ENCODE assay signal across 13 cellular contexts in genomic region chr7:144824360-144824759, GRCh38. TPM values are rescaled to one million over a fixed set of nuclear protein-coding genes. Genes with fewer than 3 reads are reported as not detected.
DNase-seq lines count a peak whose midpoint lies in the region; FAIRE-seq and TF ChIP-seq lines count a peak whose summit lies in the region.
"Had no signal": no experiment of that assay in that cellular context is flagged by ENCODE, and none has a peak within 500 bp of the region (broad histone marks: within the 10 kb centered on the region; RNA-seq: fewer than 3 reads in every experiment).

No MANE protein-coding gene starts in this region.

- H3K4me1 Mint-ChIP-seq in Caco-2 (ENCODE audit: low read depth, unreplicated experiment), result peaks cover 34% of the 10 kb centered on the region
- peaks cover 48% of the 10 kb centered on the region for H3K4me1 Mint-ChIP-seq in chondrocyte (ENCODE audit: low read depth)
- peaks cover 57% of the 10 kb centered on the region for H3K4me1 Mint-ChIP-seq in mesothelial cell of epicardium
- no peaks in the 10 kb centered on the region for H3K4me1 Mint-ChIP-seq in glutamatergic neuron (ENCODE audit: low read depth, unreplicated experiment)

- H3K4me3 Mint-ChIP-seq in Caco-2 (ENCODE audit: unreplicated experiment) (no peak overlapping the region), chondrocyte (ENCODE audit: unreplicated experiment) (no peak overlapping the region), mesothelial cell of epicardium (no peak overlapping the region), glutamatergic neuron (ENCODE audit: unreplicated experiment) (no peak overlapping the region)
- H3K4me3 Mint-ChIP-seq: activated T-cell treated with anti-CD3 and anti-CD28 coated beads, Interleukin-2, amount 50 U/mL, for 24 hours had no signal

- H3K4me1 ChIP-seq in Caco-2 (peaks cover 82% of the 10 kb centered on the region), suprapubic skin (peaks cover 7% of the 10 kb centered on the region)

- H3K27ac Mint-ChIP-seq in Caco-2 (ENCODE audit: unreplicated experiment), result peak overlapping the region; percentile 50
- H3K27ac Mint-ChIP-seq in chondrocyte (ENCODE audit: unreplicated experiment), result peak overlapping the region; percentile 78
- peak overlapping the region; percentile 84 for H3K27ac Mint-ChIP-seq in mesothelial cell of epicardium
- H3K27ac Mint-ChIP-seq in glutamatergic neuron (ENCODE audit: unreplicated experiment), result no peak overlapping the region
- H3K27ac Mint-ChIP-seq: activated T-cell treated with anti-CD3 and anti-CD28 coated beads, Interleukin-2, amount 50 U/mL, for 24 hours had no signal

- no TSS peak for BruUV-seq in Caco-2 (replicated peaks; lab: Mats Ljungman, UMichigan)

- H3K4me3 ChIP-seq in Caco-2 (ENCODE audit: low read depth, low read length) (no peak overlapping the region), suprapubic skin (no peak overlapping the region)
- H3K4me3 ChIP-seq: dorsolateral prefrontal cortex, pancreas had no signal

- no peak for TF ChIP-seq POLR2A in suprapubic skin (IDR thresholded peaks at IDR 0.05)

- H3K36me3 ChIP-seq in Caco-2 (ENCODE audit: control insufficient read depth, insufficient read depth, low read length) (no peaks in the 10 kb centered on the region), suprapubic skin (no peaks in the 10 kb centered on the region)
- H3K36me3 ChIP-seq: pancreas had no signal

- H3K9me3 ChIP-seq in Caco-2 (peaks cover 14% of the 10 kb centered on the region; the same call in 1 of the 2 replicates), suprapubic skin (no peaks in the 10 kb centered on the region)
- H3K9me3 ChIP-seq: pancreas had no signal

- H3K9me3 Mint-ChIP-seq in Caco-2 (ENCODE audit: unreplicated experiment) (no peaks in the 10 kb centered on the region), chondrocyte (ENCODE audit: low read depth) (no peaks in the 10 kb centered on the region), mesothelial cell of epicardium (no peaks in the 10 kb centered on the region), glutamatergic neuron (ENCODE audit: unreplicated experiment) (no peaks in the 10 kb centered on the region)
- H3K9me3 Mint-ChIP-seq: activated T-cell treated with anti-CD3 and anti-CD28 coated beads, Interleukin-2, amount 50 U/mL, for 24 hours had no signal

- H3K27me3 Mint-ChIP-seq in Caco-2 (ENCODE audit: insufficient read depth, unreplicated experiment) (no peaks in the 10 kb centered on the region), chondrocyte (ENCODE audit: low read depth) (no peaks in the 10 kb centered on the region), mesothelial cell of epicardium (ENCODE audit: low read depth) (no peaks in the 10 kb centered on the region), glutamatergic neuron (ENCODE audit: unreplicated experiment) (no peaks in the 10 kb centered on the region)
- H3K27me3 Mint-ChIP-seq: activated T-cell treated with anti-CD3 and anti-CD28 coated beads, Interleukin-2, amount 50 U/mL, for 24 hours had no signal

- H3K27ac ChIP-seq in suprapubic skin, result no peak overlapping the region
- H3K27ac ChIP-seq: dorsolateral prefrontal cortex, pancreas had no signal

- H3K36me3 Mint-ChIP-seq in Caco-2 (ENCODE audit: insufficient read depth, unreplicated experiment), result peaks cover 34% of the 10 kb centered on the region
- no peaks in the 10 kb centered on the region for H3K36me3 Mint-ChIP-seq in chondrocyte (ENCODE audit: low read depth)
- no peaks in the 10 kb centered on the region for H3K36me3 Mint-ChIP-seq in mesothelial cell of epicardium
- H3K36me3 Mint-ChIP-seq in glutamatergic neuron (ENCODE audit: unreplicated experiment), result no peaks in the 10 kb centered on the region

- CTCF ChIA-PET in Caco-2 (lab: Charles Lee), result no interaction called here

- TF ChIP-seq EP300 in suprapubic skin (IDR thresholded peaks at IDR 0.05), result no peak

- POLR2A ChIA-PET in Caco-2 (lab: Charles Lee), result no interaction called here

- no peak for FAIRE-seq in frontal cortex (lab: Jason Lieb, UNC)
- FAIRE-seq: H1, islet of Langerhans, pancreas had no signal

- no peak for TF ChIP-seq CTCF in Caco-2 (IDR thresholded peaks at IDR 0.05; ENCODE audit: insufficient read depth in 1 of 2, low read depth in 1 of 2, low read length in 1 of 2, severe bottlenecking in 1 of 2, unreplicated experiment in 1 of 2)
- TF ChIP-seq CTCF in chondrocyte (IDR thresholded peaks at IDR 0.05), result no peak
- TF ChIP-seq CTCF in mesothelial cell of epicardium (IDR thresholded peaks at IDR 0.05; ENCODE audit: unreplicated experiment), result no peak
- TF ChIP-seq CTCF in glutamatergic neuron (IDR thresholded peaks at IDR 0.05; ENCODE audit: partially characterized antibody, unreplicated experiment), result no peak
- no peak for TF ChIP-seq CTCF in suprapubic skin (IDR thresholded peaks at IDR 0.05)

- no peak for DNase-seq in Caco-2
- DNase-seq in LoVo (ENCODE audit: low spot score), result peak; percentile 38
- DNase-seq in chondrocyte (ENCODE audit: low spot score), result no peak
- no peak for DNase-seq in mesothelial cell of epicardium (ENCODE audit: low spot score in 2 of 2, unreplicated experiment in 2 of 2)
- DNase-seq in NCI-H748 (lab: John Stamatoyannopoulos, UW; ENCODE audit: unreplicated experiment), result no peak
- no peak for DNase-seq in glutamatergic neuron
- no peak for DNase-seq in suprapubic skin (ENCODE audit: low spot score in 2 of 2)
- DNase-seq in frontal cortex (ENCODE audit: low spot score in 2 of 2), result no peak
- DNase-seq: activated T-cell treated with anti-CD3 and anti-CD28 coated beads, Interleukin-2, amount 50 U/mL, for 24 hours; dorsolateral prefrontal cortex; pancreas had no signal

- 21% methylated on average over 3 of the region's 3 CpGs for WGBS in suprapubic skin

- intact Hi-C loops in Caco-2 (cut with micrococcal nuclease; ENCODE audit: unreplicated experiment), result loop anchor here (10.0 kb wide), 1 partner anchor 240 kb away; no protein-coding TSS in a partner anchor

- no peaks in the 10 kb centered on the region for H3K27me3 ChIP-seq in Caco-2 (replicated peaks; ENCODE audit: control insufficient read depth, insufficient read depth, low read length)
- no peaks in the 10 kb centered on the region for H3K27me3 ChIP-seq in suprapubic skin
- H3K27me3 ChIP-seq: dorsolateral prefrontal cortex, pancreas had no signal

RNA-seq across cellular contexts. Expression of gene TPK1, which starts 11.5 kb away (rescaled TPM):
- total RNA-seq in Caco-2 (2022), result 72.0 and 86.6 TPM in 2 replicates
- 2.3 to 4.4 TPM (median 3.5 TPM) in 3 replicates for total RNA-seq in chondrocyte
- 3.3 to 3.9 TPM (median 3.4 TPM) in 3 replicates for total RNA-seq in mesothelial cell of epicardium
- 2.6 TPM for total RNA-seq in glutamatergic neuron (ENCODE audit: unreplicated experiment)
- total RNA-seq in suprapubic skin, result 1 to 10 TPM; 1.4 to 3.9 (median 2.8) TPM
- total RNA-seq in frontal cortex, result 7.3 TPM
